ENCODE assay signal across 34 cellular contexts in genomic region chr3:178088930-178089329, GRCh38.
DNase-seq lines count a peak whose midpoint lies in the region; ATAC-seq, FAIRE-seq and TF ChIP-seq lines count a peak whose summit lies in the region.
"Had no signal": no experiment of that assay in that cellular context is flagged by ENCODE, and none has a peak within 500 bp of the region (broad histone marks: within the 10 kb centered on the region; RNA-seq: fewer than 3 reads in every experiment).

No MANE protein-coding gene starts in this region.

- DNase-seq in HepG2 (ENCODE audit: low spot score) (no peak), NCI-H345 (lab: John Stamatoyannopoulos, UW) (peak; percentile 69), left colon (no peak), transverse colon (no peak), NCI-H446 treated with DMSO at 0.1 percent for 48 hours (lab: John Stamatoyannopoulos, UW) (no peak), putamen (ENCODE audit: low spot score) (no peak)
- no peak for DNase-seq in effector memory CD4-positive, alpha-beta T cell
- DNase-seq: activated CD4-positive, alpha-beta T cell treated with anti-CD3 and anti-CD28 coated beads for 4 hours; activated effector memory CD4-positive, alpha-beta T cell treated with anti-CD3 and anti-CD28 coated beads, Interleukin-2, amount 50 U/mL, for 16 hours; activated naive CD8-positive, alpha-beta T cell treated with anti-CD3 and anti-CD28 coated beads, Interleukin-2, amount 10 ng/mL, durations not matched to agents 7 days and 5 days; CD8-positive, alpha-beta memory T cell; central memory CD4-positive, alpha-beta T cell; dermis blood vessel endothelial cell; DMS79; GDM1; hypothalamus; KG1; lower lobe of right lung; MM.1S; NCI-H1417 treated with DMSO at 0.1 percent for 48 hours; NCI-H226; NK-92 treated with Interleukin-12 subunit alpha and Interleukin-12 subunit beta, amount 100 ng/mL, for 24 hours; PC-3; stimulated activated CD4-positive, alpha-beta T cell treated with anti-CD3 and anti-CD28 coated beads, Interleukin-4, amount 100 ng/mL, for 4 hours; substantia nigra; upper lobe of left lung had no signal

- ATAC-seq in HepG2 (no peak), left colon (peak; percentile 90)
- ATAC-seq: A549; gastroesophageal sphincter; lower lobe of right lung; PC-3; sciatic nerve; stimulated activated memory B cell treated with anti-CD40 and anti-IgM and Interleukin-4, amounts not matched to agents 10 μg/mL and 1 μg/mL and 100 μg/mL, for 72 hours had no signal

- POLR2A ChIA-PET in HepG2 (lab: Yijun Ruan, JAX): no interaction called here

- H3K9me3 ChIP-seq in liver (ENCODE audit: control insufficient read depth in 4 of 4, low read length in 3 of 4): no peaks in the 10 kb centered on the region
- no peaks in the 10 kb centered on the region for H3K9me3 ChIP-seq in HepG2 (ENCODE audit: low read length)
- no peaks in the 10 kb centered on the region for H3K9me3 ChIP-seq in transverse colon
- H3K9me3 ChIP-seq in effector memory CD4-positive, alpha-beta T cell (ENCODE audit: control insufficient read depth, low read length): no peaks in the 10 kb centered on the region
- H3K9me3 ChIP-seq: A549, gastroesophageal sphincter, lower lobe of right lung, upper lobe of left lung had no signal

- H3K4me3 ChIP-seq in liver (ENCODE audit: low read depth in 1 of 3, low read length in 3 of 3): no peak overlapping the region
- no peak overlapping the region for H3K4me3 ChIP-seq in HepG2 (replicated peaks in 1 of 3; ENCODE audit: insufficient read depth in 1 of 3, low read depth in 2 of 3, low read length in 3 of 3)
- no peak overlapping the region for H3K4me3 ChIP-seq in transverse colon
- H3K4me3 ChIP-seq in effector memory CD4-positive, alpha-beta T cell (ENCODE audit: insufficient read depth, low read depth, low read length, poor library complexity, severe bottlenecking): no peak overlapping the region
- H3K4me3 ChIP-seq: A549, ascending aorta, gastroesophageal sphincter, lower lobe of right lung, upper lobe of left lung had no signal

- CTCF ChIA-PET in HepG2 (lab: Yijun Ruan, JAX; ENCODE audit: low intra/inter-chr PET ratio, low total read pairs): no interaction called here

- H3K36me3 ChIP-seq in liver (ENCODE audit: control insufficient read depth in 4 of 4, insufficient read depth in 3 of 4, low read depth in 1 of 4, low read length in 3 of 4) (no peaks in the 10 kb centered on the region), HepG2 (replicated peaks in 1 of 2; ENCODE audit: control insufficient read depth in 1 of 2, insufficient read depth in 2 of 2, low read length in 2 of 2) (no peaks in the 10 kb centered on the region; a peak in 1 of 5 replicates), transverse colon (no peaks in the 10 kb centered on the region)
- no peaks in the 10 kb centered on the region for H3K36me3 ChIP-seq in effector memory CD4-positive, alpha-beta T cell (ENCODE audit: control insufficient read depth, insufficient read depth, low read length)
- H3K36me3 ChIP-seq: ascending aorta, gastroesophageal sphincter, lower lobe of right lung, upper lobe of left lung had no signal

- TF ChIP-seq CTCF in liver (IDR thresholded peaks at IDR 0.05; ENCODE audit: low read depth, low read length, missing input control) (no peak), HepG2 (CRISPR knock-in tag; IDR thresholded peaks at IDR 0.05) (no peak), transverse colon (IDR thresholded peaks at IDR 0.05) (no peak)

- H3K9ac ChIP-seq in liver (ENCODE audit: low read depth in 1 of 2, low read length in 2 of 2): no peak overlapping the region
- H3K9ac ChIP-seq in HepG2 (ENCODE audit: insufficient read depth, low read depth, low read length): no peak overlapping the region

- BruUV-seq in HepG2 (replicated peaks; lab: Mats Ljungman, UMichigan): no TSS peak

- TF ChIP-seq EP300 in HepG2 (IDR thresholded peaks at IDR 0.05; ENCODE audit: low read depth in 2 of 2, low read length in 2 of 2): no peak
- TF ChIP-seq EP300 in HepG2 (CRISPR knock-in tag; IDR thresholded peaks at IDR 0.05; ENCODE audit: borderline replicate concordance): no peak
- TF ChIP-seq EP300 in transverse colon (IDR thresholded peaks at IDR 0.05; ENCODE audit: low read depth): no peak

- TF ChIP-seq RAD21 in liver (IDR thresholded peaks at IDR 0.05): no peak
- no peak for TF ChIP-seq RAD21 in HepG2 (CRISPR knock-in tag; IDR thresholded peaks at IDR 0.05)

- 28% methylated on average over 1 of the region's 1 CpG for WGBS in liver
- 3% methylated on average over 1 of the region's 1 CpG for WGBS in HepG2 (ENCODE audit: low lambda C conversion rate)
- WGBS in transverse colon (ENCODE audit: low coverage in 1 of 2), 2 donors: 27 to 33% methylated on average over 1 of the region's 1 CpG

- intact Hi-C loops in HepG2 (cut with micrococcal nuclease; ENCODE audit: unreplicated experiment) (loop anchor here (10.0 kb wide), 1 partner anchor 296 kb away; no protein-coding TSS in a partner anchor), left colon (cut with DNase I, micrococcal nuclease) (no loop called here), transverse colon (cut with DNase I; ENCODE audit: low total_unique reads) (no loop called here)

- no peak overlapping the region for H3K4me2 ChIP-seq in HepG2 (ENCODE audit: low read depth, low read length)
- H3K4me2 ChIP-seq: A549 had no signal

- H3K4me1 ChIP-seq in liver (ENCODE audit: control insufficient read depth in 4 of 4, insufficient read depth in 4 of 4, low read length in 3 of 4) (peaks cover 0 to 21% (median 12%) of the 10 kb centered on the region in 4 donors), HepG2 (ENCODE audit: insufficient read depth, low read length) (peaks cover 17% of the 10 kb centered on the region), transverse colon (peaks cover 27 to 58% (median 36%) of the 10 kb centered on the region in 4 donors)
- H3K4me1 ChIP-seq in effector memory CD4-positive, alpha-beta T cell (ENCODE audit: control insufficient read depth, insufficient read depth, low read length, poor library complexity, severe bottlenecking): peaks cover 6% of the 10 kb centered on the region

- H3K27ac ChIP-seq in liver (ENCODE audit: low read depth in 1 of 2, low read length in 2 of 2) (no peak overlapping the region), HepG2 (ENCODE audit: extremely low read length, insufficient read depth, low read length) (no peak overlapping the region), transverse colon (peak overlapping the region; percentile 17 to 47 (median 41))
- no peak overlapping the region for H3K27ac ChIP-seq in effector memory CD4-positive, alpha-beta T cell (ENCODE audit: insufficient read depth, low read length, poor library complexity, severe bottlenecking)
- H3K27ac ChIP-seq: A549, ascending aorta, gastroesophageal sphincter, lower lobe of right lung, upper lobe of left lung had no signal

- H3K27me3 ChIP-seq in liver (ENCODE audit: control insufficient read depth in 4 of 4, insufficient read depth in 4 of 4, low read length in 3 of 4) (no peaks in the 10 kb centered on the region), HepG2 (ENCODE audit: control insufficient read depth in 1 of 2, insufficient read depth in 2 of 2, low read length in 2 of 2) (no peaks in the 10 kb centered on the region), transverse colon (no peaks in the 10 kb centered on the region)
- no peaks in the 10 kb centered on the region for H3K27me3 ChIP-seq in effector memory CD4-positive, alpha-beta T cell (replicated peaks; ENCODE audit: control insufficient read depth, insufficient read depth, low read length, poor library complexity, severe bottlenecking)
- H3K27me3 ChIP-seq: ascending aorta, gastroesophageal sphincter, upper lobe of left lung had no signal

- no peak for FAIRE-seq in HepG2 (lab: Jason Lieb, UNC)
- FAIRE-seq: A549, GM19239, HTR-8/SVneo had no signal

- H2AFZ ChIP-seq in HepG2 (ENCODE audit: low read length): no peak overlapping the region

- in situ Hi-C loops in HepG2 (cut with HindIII; ENCODE audit: extremely low pct_ligation_motif_present, low pct_unique_long_range_greater_than_20kb) (no loop called here), transverse colon (cut with MboI; ENCODE audit: low pct_ligation_motif_present in 1 of 4, low pct_unique_long_range_greater_than_20kb in 1 of 4, low sequenced_read_pairs in 3 of 4) (loop anchor here in 1 of 4 donors (25.0 kb wide), 1 partner anchor 877 kb away; no protein-coding TSS in a partner anchor)

- H3K79me2 ChIP-seq in HepG2 (ENCODE audit: insufficient read depth, low read length): no peaks in the 10 kb centered on the region

- TF ChIP-seq POLR2A in HepG2 (IDR thresholded peaks at IDR 0.05; ENCODE audit: insufficient read depth in 1 of 2, low read depth in 2 of 2, low read length in 2 of 2) (no peak), transverse colon (IDR thresholded peaks at IDR 0.05) (no peak)

- no peaks in the 10 kb centered on the region for H4K20me1 ChIP-seq in HepG2 (ENCODE audit: insufficient read depth, low read length)

TF ChIP-seq in liver, 16 proteins besides CTCF, POLR2A, EP300 and RAD21:
- TF ChIP-seq YY1 (IDR thresholded peaks at IDR 0.05) (peak; percentile 20), EGR1 (IDR thresholded peaks at IDR 0.05; ENCODE audit: low read depth in 2 of 2) (no peak), HNF4A (conservative IDR thresholded peaks at IDR 0.05) (peak; percentile 74 to 80)

TF ChIP-seq in HepG2, 621 proteins besides CTCF, POLR2A, EP300 and RAD21 (continues in another document):
- TF ChIP-seq THYN1 (CRISPR knock-in tag; IDR thresholded peaks at IDR 0.05; ENCODE audit: borderline replicate concordance, low read depth): no peak
- TF ChIP-seq ZNF883 (CRISPR knock-in tag; IDR thresholded peaks at IDR 0.05; ENCODE audit: not compliant biosample characterization): no peak
- no peak for TF ChIP-seq FOXM1 (CRISPR knock-in tag; IDR thresholded peaks at IDR 0.05)
- no peak for TF ChIP-seq ZNF256 (CRISPR knock-in tag; conservative IDR thresholded peaks at IDR 0.05)

Comparison
In these comparisons a context has a peak if more than half of its experiments do, and no peak if none do; other contexts are left out.
1. H3K27ac ChIP-seq: peak in transverse colon (4 of 4); none in liver (0 of 2), HepG2 (single experiment) and effector memory CD4-positive, alpha-beta T cell (single experiment).